ENCODE assay signal across 25 cellular contexts in genomic region chr14:76774471-76775158, GRCh38. TPM values are rescaled to one million over a fixed set of nuclear protein-coding genes. Genes with fewer than 3 reads are reported as not detected.
DNase-seq lines count a peak whose midpoint lies in the region; ATAC-seq and TF ChIP-seq lines count a peak whose summit lies in the region.
"Had no signal": no experiment of that assay in that cellular context is flagged by ENCODE, and none has a peak within 500 bp of the region (broad histone marks: within the 10 kb centered on the region; RNA-seq: fewer than 3 reads in every experiment).

No MANE protein-coding gene starts in this region.

- H3K36me3 Mint-ChIP-seq in activated CD4-positive, alpha-beta memory T cell treated with anti-CD3 and anti-CD28 coated beads, Interleukin-2, amount 10 ng/mL, durations not matched to agents 7 days and 5 days (ENCODE audit: low read depth): no peaks in the 10 kb centered on the region
- no peaks in the 10 kb centered on the region for H3K36me3 Mint-ChIP-seq in activated CD4-positive, alpha-beta memory T cell treated with anti-CD3 and anti-CD28 coated beads for 36 hours
- H3K36me3 Mint-ChIP-seq in brain: peaks cover 44% of the 10 kb centered on the region
- H3K36me3 Mint-ChIP-seq: activated naive CD4-positive, alpha-beta T cell treated with anti-CD3 and anti-CD28 coated beads, Interleukin-2, amount 50 U/mL, for 72 hours had no signal

- no peak overlapping the region for H3K4me2 ChIP-seq in mesenchymal stem cell (ENCODE audit: low read length, poor library complexity, severe bottlenecking)
- H3K4me2 ChIP-seq: BLaER1 had no signal

- peak overlapping the region; percentile 24 to 47 for H3K4ac ChIP-seq in mesenchymal stem cell (ENCODE audit: low read depth in 1 of 2, low read length in 2 of 2)

- CTCF ChIA-PET in activated CD4-positive, alpha-beta memory T cell treated with anti-CD3 and anti-CD28 coated beads, Interleukin-2, amount 10 ng/mL, durations not matched to agents 7 days and 5 days (lab: Charles Lee): no interaction called here
- CTCF ChIA-PET in activated CD4-positive, alpha-beta memory T cell treated with anti-CD3 and anti-CD28 coated beads for 36 hours (lab: Charles Lee): no interaction called here

- POLR2A ChIA-PET in activated CD4-positive, alpha-beta memory T cell treated with anti-CD3 and anti-CD28 coated beads, Interleukin-2, amount 10 ng/mL, durations not matched to agents 7 days and 5 days (lab: Charles Lee): no interaction called here
- POLR2A ChIA-PET in activated CD4-positive, alpha-beta memory T cell treated with anti-CD3 and anti-CD28 coated beads for 36 hours (lab: Charles Lee): no interaction called here

- H3K27ac ChIP-seq in mesenchymal stem cell (ENCODE audit: low read length, poor library complexity, severe bottlenecking) (no peak overlapping the region), temporal lobe (ENCODE audit: low read depth, low read length) (peak overlapping the region; percentile 51)
- H3K27ac ChIP-seq: BLaER1, Peyer's patch had no signal

- peak overlapping the region; percentile 91 to 97 for H2BK12ac ChIP-seq in mesenchymal stem cell (ENCODE audit: low read length in 2 of 2)

- H3K4me1 ChIP-seq in mesenchymal stem cell (ENCODE audit: control insufficient read depth, insufficient read depth, low read depth, low read length): peaks cover 31% of the 10 kb centered on the region

- peak overlapping the region; percentile 99 for H4K91ac ChIP-seq in mesenchymal stem cell (ENCODE audit: low read length)

- no peaks in the 10 kb centered on the region for H3K9me3 ChIP-seq in mesenchymal stem cell (ENCODE audit: control insufficient read depth, low read length)
- H3K9me3 ChIP-seq: BLaER1, heart left ventricle, Peyer's patch, thyroid gland had no signal

- peaks cover 12% of the 10 kb centered on the region for H3K4me1 Mint-ChIP-seq in activated CD4-positive, alpha-beta memory T cell treated with anti-CD3 and anti-CD28 coated beads, Interleukin-2, amount 10 ng/mL, durations not matched to agents 7 days and 5 days
- H3K4me1 Mint-ChIP-seq in activated CD4-positive, alpha-beta memory T cell treated with anti-CD3 and anti-CD28 coated beads for 36 hours (ENCODE audit: low read depth): peaks cover 7% of the 10 kb centered on the region
- peaks cover 22% of the 10 kb centered on the region for H3K4me1 Mint-ChIP-seq in brain

- no peak overlapping the region for H2AFZ ChIP-seq in mesenchymal stem cell (ENCODE audit: low read depth, low read length)

- H2BK5ac ChIP-seq in mesenchymal stem cell (ENCODE audit: low read depth, low read length, poor library complexity, severe bottlenecking): no peak overlapping the region

- H2BK120ac ChIP-seq in mesenchymal stem cell (ENCODE audit: low read depth, low read length): peak overlapping the region; percentile 71

- no peaks in the 10 kb centered on the region for H3K27me3 Mint-ChIP-seq in activated CD4-positive, alpha-beta memory T cell treated with anti-CD3 and anti-CD28 coated beads, Interleukin-2, amount 10 ng/mL, durations not matched to agents 7 days and 5 days
- H3K27me3 Mint-ChIP-seq in activated CD4-positive, alpha-beta memory T cell treated with anti-CD3 and anti-CD28 coated beads for 36 hours: no peaks in the 10 kb centered on the region
- no peaks in the 10 kb centered on the region for H3K27me3 Mint-ChIP-seq in brain
- H3K27me3 Mint-ChIP-seq: activated T-cell treated with anti-CD3 and anti-CD28 coated beads, Interleukin-2, amount 50 U/mL, for 24 hours had no signal

- no peak overlapping the region for H3K4me3 Mint-ChIP-seq in activated CD4-positive, alpha-beta memory T cell treated with anti-CD3 and anti-CD28 coated beads, Interleukin-2, amount 10 ng/mL, durations not matched to agents 7 days and 5 days
- no peak overlapping the region for H3K4me3 Mint-ChIP-seq in activated CD4-positive, alpha-beta memory T cell treated with anti-CD3 and anti-CD28 coated beads for 36 hours
- no peak overlapping the region for H3K4me3 Mint-ChIP-seq in brain
- H3K4me3 Mint-ChIP-seq: activated T-cell treated with anti-CD3 and anti-CD28 coated beads, Interleukin-2, amount 50 U/mL, for 24 hours had no signal

- H3K27me3 ChIP-seq in mesenchymal stem cell (ENCODE audit: control insufficient read depth in 1 of 2, insufficient read depth in 1 of 2, low read length in 2 of 2): no peaks in the 10 kb centered on the region
- H3K27me3 ChIP-seq: BLaER1, brain microvascular endothelial cell, heart left ventricle, Peyer's patch, thyroid gland had no signal

- intact Hi-C loops in activated CD4-positive, alpha-beta memory T cell treated with anti-CD3 and anti-CD28 coated beads for 36 hours (cut with micrococcal nuclease): no loop called here

- H3K9ac ChIP-seq in mesenchymal stem cell (ENCODE audit: low read length): no peak overlapping the region
- H3K9ac ChIP-seq: BLaER1 had no signal

- H3K79me1 ChIP-seq in mesenchymal stem cell (replicated peaks; ENCODE audit: low read length, poor library complexity, severe bottlenecking): no peaks in the 10 kb centered on the region

- no peak overlapping the region for H3K27ac Mint-ChIP-seq in activated CD4-positive, alpha-beta memory T cell treated with anti-CD3 and anti-CD28 coated beads, Interleukin-2, amount 10 ng/mL, durations not matched to agents 7 days and 5 days
- no peak overlapping the region for H3K27ac Mint-ChIP-seq in activated CD4-positive, alpha-beta memory T cell treated with anti-CD3 and anti-CD28 coated beads for 36 hours
- H3K27ac Mint-ChIP-seq in brain: peak overlapping the region in 4 of 5 experiments; percentile 2 to 86 (median 36)

- WGBS in mesenchymal stem cell: 95% methylated on average over 16 of the region's 16 CpGs

- H3K36me3 ChIP-seq in mesenchymal stem cell (ENCODE audit: control insufficient read depth in 1 of 2, insufficient read depth in 2 of 2, low read depth in 1 of 2, low read length in 2 of 2): peaks cover 0 to 25% of the 10 kb centered on the region in 2 experiments
- H3K36me3 ChIP-seq: brain microvascular endothelial cell, Peyer's patch, thyroid gland had no signal

- no peak overlapping the region for H2BK15ac ChIP-seq in mesenchymal stem cell (ENCODE audit: low read depth, poor library complexity, severe bottlenecking)

- no peak overlapping the region for H2AK5ac ChIP-seq in mesenchymal stem cell (ENCODE audit: low read length, severe bottlenecking)

- H3K4me3 ChIP-seq in mesenchymal stem cell (ENCODE audit: insufficient read depth in 1 of 2, low read depth in 1 of 2, low read length in 2 of 2): no peak overlapping the region
- H3K4me3 ChIP-seq: BLaER1, heart left ventricle, Peyer's patch, skin epidermis, thyroid gland had no signal

- DNase-seq in activated CD4-positive, alpha-beta memory T cell treated with anti-CD3 and anti-CD28 coated beads, Interleukin-2, amount 10 ng/mL, durations not matched to agents 7 days and 5 days: peak; percentile 14
- DNase-seq in activated CD4-positive, alpha-beta memory T cell treated with anti-CD3 and anti-CD28 coated beads for 36 hours: no peak
- DNase-seq in mesenchymal stem cell: no peak
- DNase-seq in NCI-H2171 (lab: John Stamatoyannopoulos, UW): no peak
- no peak for DNase-seq in GM19238 (ENCODE audit: insufficient read length, low spot score)
- DNase-seq: activated CD4-positive, alpha-beta T cell treated with anti-CD3 and anti-CD28 coated beads for 48 hours; activated T-cell treated with anti-CD3 and anti-CD28 coated beads, Interleukin-2, amount 50 U/mL, for 24 hours; brain microvascular endothelial cell; effector CD8-positive, alpha-beta T cell; Karpas-422; NCI-H1105 treated with DMSO at 0.1 percent for 48 hours; NCI-H2171 treated with DMSO at 0.1 percent for 48 hours; stimulated activated CD4-positive, alpha-beta T cell treated with anti-CD3 and anti-CD28 coated beads, Interleukin-4, amount 100 ng/mL, for 4 hours; thyroid gland had no signal

- ATAC-seq in HG03342 (IDR thresholded peaks at IDR 0.05; ENCODE audit: unreplicated experiment): no peak
- ATAC-seq: heart left ventricle had no signal

- peak overlapping the region in 1 of 2 experiments; percentile 3 for H3K23ac ChIP-seq in mesenchymal stem cell (ENCODE audit: low read length in 2 of 2)

- H4K8ac ChIP-seq in mesenchymal stem cell (ENCODE audit: low read length): peak overlapping the region; percentile 64

- H3K14ac ChIP-seq in mesenchymal stem cell (ENCODE audit: low read length in 2 of 2): no peak overlapping the region

- H3K18ac ChIP-seq in mesenchymal stem cell (ENCODE audit: low read depth in 1 of 2, low read length in 2 of 2): peak overlapping the region; percentile 67 to 97

- TF ChIP-seq CTCF in brain (conservative IDR thresholded peaks at IDR 0.05): no peak

- no peaks in the 10 kb centered on the region for H3K9me3 Mint-ChIP-seq in activated CD4-positive, alpha-beta memory T cell treated with anti-CD3 and anti-CD28 coated beads, Interleukin-2, amount 10 ng/mL, durations not matched to agents 7 days and 5 days
- H3K9me3 Mint-ChIP-seq in activated CD4-positive, alpha-beta memory T cell treated with anti-CD3 and anti-CD28 coated beads for 36 hours: no peaks in the 10 kb centered on the region
- H3K9me3 Mint-ChIP-seq in brain: no peaks in the 10 kb centered on the region
- H3K9me3 Mint-ChIP-seq: activated naive CD4-positive, alpha-beta T cell treated with anti-CD3 and anti-CD28 coated beads, Interleukin-2, amount 50 U/mL, for 72 hours; activated T-cell treated with anti-CD3 and anti-CD28 coated beads, Interleukin-2, amount 50 U/mL, for 24 hours had no signal

RNA-seq across cellular contexts. Expression of gene VASH1, which starts 13.3 kb away (rescaled TPM):
- total RNA-seq in activated CD4-positive, alpha-beta memory T cell treated with anti-CD3 and anti-CD28 coated beads, Interleukin-2, amount 10 ng/mL, durations not matched to agents 7 days and 5 days: 1 to 10 TPM; 2.5 to 2.6 TPM
- total RNA-seq in activated CD4-positive, alpha-beta memory T cell treated with anti-CD3 and anti-CD28 coated beads for 36 hours: 1 to 10 TPM; 6.1 TPM
- polyA plus RNA-seq in brain (ENCODE audit: insufficient read depth, low read depth, low replicate concordance): 42.7 TPM
- polyA plus RNA-seq in mesenchymal stem cell (2013, experiment 1 of 2): 22.2 TPM
- 21.4 TPM for polyA plus RNA-seq in mesenchymal stem cell (2013, experiment 2 of 2)
- 79.9 TPM for total RNA-seq in temporal lobe

RNA-seq across cellular contexts. Expression of gene ANGEL1, which starts 38.1 kb away (rescaled TPM):
- total RNA-seq in activated CD4-positive, alpha-beta memory T cell treated with anti-CD3 and anti-CD28 coated beads, Interleukin-2, amount 10 ng/mL, durations not matched to agents 7 days and 5 days: 10 to 100 TPM in 1 of 2 experiments, 1 to 10 TPM in 1; 9.9 to 11.0 TPM
- total RNA-seq in activated CD4-positive, alpha-beta memory T cell treated with anti-CD3 and anti-CD28 coated beads for 36 hours: 10 to 100 TPM; 14.6 to 15.9 TPM
- 19.3 TPM for polyA plus RNA-seq in brain (ENCODE audit: insufficient read depth, low read depth, low replicate concordance)
- polyA plus RNA-seq in mesenchymal stem cell (2013, experiment 1 of 2): 6.7 TPM
- polyA plus RNA-seq in mesenchymal stem cell (2013, experiment 2 of 2): 6.5 TPM
- total RNA-seq in temporal lobe: 8.6 TPM

RNA-seq across cellular contexts. Expression of gene LRRC74A, which starts 51.6 kb away (rescaled TPM):
- not detected for total RNA-seq in activated CD4-positive, alpha-beta memory T cell treated with anti-CD3 and anti-CD28 coated beads, Interleukin-2, amount 10 ng/mL, durations not matched to agents 7 days and 5 days
- total RNA-seq in activated CD4-positive, alpha-beta memory T cell treated with anti-CD3 and anti-CD28 coated beads for 36 hours: not detected
- not detected for polyA plus RNA-seq in brain (ENCODE audit: insufficient read depth, low read depth, low replicate concordance)
- not detected for polyA plus RNA-seq in mesenchymal stem cell (2013, experiment 1 of 2)
- not detected for polyA plus RNA-seq in mesenchymal stem cell (2013, experiment 2 of 2)
- not detected for total RNA-seq in temporal lobe
- total RNA-seq: A172; activated naive CD4-positive, alpha-beta T cell treated with anti-CD3 and anti-CD28 coated beads, Interleukin-2, amount 50 U/mL, for 72 hours; fibroblast of lung; heart left ventricle; omental fat pad; Peyer's patch; thyroid gland had no signal
- polyA plus RNA-seq: fibroblast of lung, heart left ventricle had no signal

Comparison
In these comparisons a context has a peak if more than half of its experiments do, and no peak if none do; other contexts are left out.
1. H3K27ac Mint-ChIP-seq: peak in brain (4 of 5); none in activated CD4-positive, alpha-beta memory T cell treated with anti-CD3 and anti-CD28 coated beads, Interleukin-2, amount 10 ng/mL, durations not matched to agents 7 days and 5 days (single experiment) and activated CD4-positive, alpha-beta memory T cell treated with anti-CD3 and anti-CD28 coated beads for 36 hours (single experiment).
2. RNA of gene VASH1, which starts 13.3 kb away (total RNA-seq): 79.9 TPM in temporal lobe (single experiment); 6.1 TPM in activated CD4-positive, alpha-beta memory T cell treated with anti-CD3 and anti-CD28 coated beads for 36 hours and 2.5 to 2.6 TPM in activated CD4-positive, alpha-beta memory T cell treated with anti-CD3 and anti-CD28 coated beads, Interleukin-2, amount 10 ng/mL, durations not matched to agents 7 days and 5 days; every median in the first group is over 10 times any median in the second.